ENCODE assay signal across 16 cellular contexts in the genomic region with DNA sequence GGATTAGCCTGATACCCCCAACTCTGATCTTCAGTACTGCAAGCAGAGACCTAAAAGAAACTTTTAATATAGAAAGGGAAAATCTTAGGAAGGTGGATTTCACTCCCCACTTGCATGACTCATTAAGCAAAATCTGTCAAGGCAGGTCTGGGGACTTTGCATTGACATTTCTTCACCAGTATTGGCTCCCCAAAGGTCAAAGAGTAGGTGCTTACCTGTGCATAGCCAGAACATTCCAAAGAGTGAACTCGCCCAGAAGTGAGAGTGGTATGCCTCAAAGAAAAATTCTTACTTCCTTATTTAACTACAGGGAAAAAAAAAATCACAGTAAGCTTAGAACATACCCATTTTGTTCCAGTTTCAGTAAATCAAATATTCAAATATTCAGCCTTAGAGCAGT.
"Had no signal": no experiment of that assay in that cellular context is flagged by ENCODE, and none has a peak within 500 bp of the region (broad histone marks: within the 10 kb centered on the region; RNA-seq: fewer than 3 reads in every experiment).

No MANE protein-coding gene starts in this region.

- H3K4me3 ChIP-seq: colonic mucosa, transverse colon had no signal

- H3K27ac Mint-ChIP-seq: activated CD8-positive, alpha-beta T cell treated with anti-CD3 and anti-CD28 coated beads for 36 hours; activated naive CD4-positive, alpha-beta T cell treated with anti-CD3 and anti-CD28 coated beads, Interleukin-2, amount 50 U/mL, for 72 hours; activated T-cell treated with anti-CD3 and anti-CD28 coated beads, Interleukin-2, amount 50 U/mL, for 72 hours; natural killer cell treated with Interleukin-12 subunit alpha and Interleukin-12 subunit beta and Interleukin-15 and Interleukin-18, amount 100 ng/mL, for 72 hours; T-helper 1 cell treated with Interleukin-12 subunit alpha and Interleukin-12 subunit beta and Interleukin-4 antibody, amounts not matched to agents 30 μg/mL and 1 μg/mL, for 36 hours had no signal

- H3K36me3 Mint-ChIP-seq: activated naive CD4-positive, alpha-beta T cell treated with anti-CD3 and anti-CD28 coated beads, Interleukin-2, amount 50 U/mL, for 72 hours; natural killer cell treated with Interleukin-12 subunit alpha and Interleukin-12 subunit beta and Interleukin-15 and Interleukin-18, amount 100 ng/mL, for 72 hours had no signal

- H3K4me3 Mint-ChIP-seq: activated CD8-positive, alpha-beta T cell treated with anti-CD3 and anti-CD28 coated beads for 36 hours; activated T-cell treated with anti-CD3 and anti-CD28 coated beads, Interleukin-2, amount 50 U/mL, for 72 hours; natural killer cell treated with Interleukin-12 subunit alpha and Interleukin-12 subunit beta and Interleukin-15 and Interleukin-18, amount 100 ng/mL, for 72 hours; T-helper 1 cell treated with Interleukin-12 subunit alpha and Interleukin-12 subunit beta and Interleukin-4 antibody, amounts not matched to agents 30 μg/mL and 1 μg/mL, for 36 hours had no signal

- H3K27ac ChIP-seq: colonic mucosa, transverse colon, WERI-Rb-1 had no signal

- ATAC-seq: activated CD8-positive, alpha-beta T cell treated with anti-CD3 and anti-CD28 coated beads for 36 hours; activated naive CD4-positive, alpha-beta T cell treated with anti-CD3 and anti-CD28 coated beads, Interleukin-2, amount 50 U/mL, for 72 hours; activated T-cell treated with anti-CD3 and anti-CD28 coated beads, Interleukin-2, amount 50 U/mL, for 72 hours; left ventricle myocardium superior; natural killer cell treated with Interleukin-12 subunit alpha and Interleukin-12 subunit beta and Interleukin-15 and Interleukin-18, amount 100 ng/mL, for 72 hours had no signal

- H3K27me3 ChIP-seq: colonic mucosa, transverse colon had no signal

- DNase-seq: activated CD8-positive, alpha-beta T cell treated with anti-CD3 and anti-CD28 coated beads for 36 hours; activated gamma-delta T cell; activated T-cell treated with anti-CD3 and anti-CD28 coated beads, Interleukin-2, amount 50 U/mL, for 72 hours; central memory CD4-positive, alpha-beta T cell; colonic mucosa; left ventricle myocardium superior; mesenchymal stem cell; retina; stimulated activated CD4-positive, alpha-beta T cell treated with anti-CD3 and anti-CD28 coated beads, Interleukin-4, amount 100 ng/mL, for 24 hours; stimulated activated naive CD4-positive, alpha-beta T cell treated with Interleukin-2 at 50 U/mL for 16 hours; substantia nigra; WERI-Rb-1 had no signal

- H3K9me3 Mint-ChIP-seq: activated T-cell treated with anti-CD3 and anti-CD28 coated beads, Interleukin-2, amount 50 U/mL, for 72 hours had no signal

- H3K27me3 Mint-ChIP-seq: activated CD8-positive, alpha-beta T cell treated with anti-CD3 and anti-CD28 coated beads for 36 hours; natural killer cell treated with Interleukin-12 subunit alpha and Interleukin-12 subunit beta and Interleukin-15 and Interleukin-18, amount 100 ng/mL, for 72 hours had no signal

- H3K4me1 ChIP-seq: colonic mucosa had no signal

- H3K9me3 ChIP-seq: colonic mucosa, transverse colon had no signal

- H3K36me3 ChIP-seq: colonic mucosa, transverse colon, WERI-Rb-1 had no signal
